6 cellular contexts compared by ENCODE assay signal in the genomic region with DNA sequence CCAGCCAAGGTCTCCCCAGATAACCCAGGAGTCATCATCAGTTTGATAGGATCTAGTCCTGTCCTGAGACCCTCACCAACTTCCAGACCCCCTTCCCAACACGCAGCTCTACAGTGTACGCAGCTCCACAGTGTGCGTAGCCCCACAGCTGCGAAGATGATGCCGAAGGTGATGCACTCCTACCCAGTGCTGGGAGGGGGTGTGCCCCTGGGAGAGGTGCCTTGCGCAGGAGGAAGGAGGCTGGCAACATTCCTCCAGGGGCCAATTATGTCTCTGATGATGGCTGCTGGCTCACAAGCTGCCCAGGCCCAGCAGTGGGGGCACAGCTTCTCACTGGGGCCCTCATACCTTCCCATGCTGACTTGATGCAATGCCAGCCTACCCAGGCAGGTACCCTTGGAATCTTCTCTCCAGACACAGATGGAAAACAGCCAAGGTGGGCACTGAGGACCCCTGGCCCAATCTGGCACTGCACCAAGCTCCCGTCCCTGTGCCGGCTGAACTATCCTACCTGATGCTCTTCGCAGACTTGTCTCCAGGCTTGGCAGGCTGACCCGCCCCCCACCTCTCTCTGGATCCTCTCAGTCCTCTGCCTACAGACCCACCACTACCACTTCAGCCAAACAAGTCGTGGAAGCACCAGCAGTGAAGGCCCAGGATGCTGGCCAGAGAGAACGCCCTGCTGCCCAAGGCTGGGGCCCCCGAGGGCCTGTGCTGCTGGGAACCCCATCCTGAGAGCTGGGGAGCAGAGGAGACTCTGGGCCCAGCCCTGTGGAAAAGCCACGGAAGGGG. TPM values are rescaled to one million over a fixed set of nuclear protein-coding genes. Genes with fewer than 3 reads are reported as not detected.
DNase-seq lines count a peak whose midpoint lies in the region; ATAC-seq, FAIRE-seq and TF ChIP-seq lines count a peak whose summit lies in the region.

No MANE protein-coding gene starts in this region.

- CTCF ChIA-PET in OCI-LY7 (lab: Charles Lee; ENCODE audit: unreplicated experiment) = no interaction called here

- no peak overlapping the region for H2AFZ ChIP-seq in OCI-LY7 (ENCODE audit: low read length)

- H3K27me3 Mint-ChIP-seq in stimulated activated memory B cell treated with anti-CD40 and anti-IgM and Interleukin-4, amounts not matched to agents 10 μg/mL and 1 μg/mL and 100 μg/mL, for 72 hours = no peaks in the 10 kb centered on the region

- peak overlapping the region; percentile 1 for H3K27ac ChIP-seq in OCI-LY7 (ENCODE audit: low read depth, low read length, poor library complexity, severe bottlenecking)

- no peaks in the 10 kb centered on the region for H3K79me2 ChIP-seq in OCI-LY7 (ENCODE audit: insufficient read depth, low read depth, low read length)

- H3K9me2 ChIP-seq in OCI-LY7 (ENCODE audit: insufficient read depth, low read length) = no peaks in the 10 kb centered on the region

- peaks cover 23% of the 10 kb centered on the region for H3K4me1 Mint-ChIP-seq in stimulated activated memory B cell treated with anti-CD40 and anti-IgM and Interleukin-4, amounts not matched to agents 10 μg/mL and 1 μg/mL and 100 μg/mL, for 72 hours

- H3K27ac Mint-ChIP-seq in stimulated activated memory B cell treated with anti-CD40 and anti-IgM and Interleukin-4, amounts not matched to agents 10 μg/mL and 1 μg/mL and 100 μg/mL, for 72 hours = peak overlapping the region; percentile 77

- no peaks in the 10 kb centered on the region for H3K36me3 ChIP-seq in OCI-LY7 (ENCODE audit: insufficient read depth, low read length)

- no peaks in the 10 kb centered on the region for H4K20me1 ChIP-seq in OCI-LY7 (ENCODE audit: insufficient read depth, low read length)

- no peak for TF ChIP-seq CTCF in OCI-LY7 (conservative IDR thresholded peaks at IDR 0.05; ENCODE audit: low read length)
- no peak for TF ChIP-seq CTCF in epithelial cell of proximal tubule (conservative IDR thresholded peaks at IDR 0.05; ENCODE audit: low read depth, low read length)

- peaks cover 5% of the 10 kb centered on the region for H3K9me3 Mint-ChIP-seq in stimulated activated memory B cell treated with anti-CD40 and anti-IgM and Interleukin-4, amounts not matched to agents 10 μg/mL and 1 μg/mL and 100 μg/mL, for 72 hours

- peak overlapping the region; percentile 83 for H3K4me3 Mint-ChIP-seq in stimulated activated memory B cell treated with anti-CD40 and anti-IgM and Interleukin-4, amounts not matched to agents 10 μg/mL and 1 μg/mL and 100 μg/mL, for 72 hours

- peaks cover 17% of the 10 kb centered on the region for H3K4me1 ChIP-seq in OCI-LY7 (ENCODE audit: insufficient read depth, low read length, poor library complexity, severe bottlenecking)

- FAIRE-seq in frontal cortex (lab: Jason Lieb, UNC) = no peak

- H3K4me3 ChIP-seq in OCI-LY7 (ENCODE audit: low read depth, low read length, poor library complexity, severe bottlenecking) = peak overlapping the region; percentile 72
- H3K4me3 ChIP-seq in epithelial cell of proximal tubule (ENCODE audit: low read depth, low read length) = peak overlapping the region; percentile 72

- DNase-seq in OCI-LY7 (ENCODE audit: low spot score) (no peak), epithelial cell of proximal tubule (ENCODE audit: low read depth) (no peak), NCI-H526 (lab: John Stamatoyannopoulos, UW) (no peak), frontal cortex (ENCODE audit: low spot score in 2 of 2) (no peak)

- H3K36me3 Mint-ChIP-seq in stimulated activated memory B cell treated with anti-CD40 and anti-IgM and Interleukin-4, amounts not matched to agents 10 μg/mL and 1 μg/mL and 100 μg/mL, for 72 hours = peaks cover 20% of the 10 kb centered on the region

- ATAC-seq in stimulated activated memory B cell treated with anti-CD40 and anti-IgM and Interleukin-4, amounts not matched to agents 10 μg/mL and 1 μg/mL and 100 μg/mL, for 72 hours = no peak
- ATAC-seq in GM21529 (IDR thresholded peaks at IDR 0.05; ENCODE audit: unreplicated experiment) = no peak

- H3K4me2 ChIP-seq in OCI-LY7 (ENCODE audit: low read length) = peak overlapping the region; percentile 79

- POLR2A ChIA-PET in OCI-LY7 (lab: Charles Lee) = interaction anchor here (1.0 kb wide), 1 partner anchor 288 kb away, joined by 3 read pairs; the partner anchor contains the start of gene PCMTD2

- no peaks in the 10 kb centered on the region for H3K9me3 ChIP-seq in OCI-LY7 (ENCODE audit: low read length)

- BruUV-seq in OCI-LY7 (replicated peaks; lab: Mats Ljungman, UMichigan) = TSS peak; percentile 45

- intact Hi-C loops in OCI-LY7 (cut with micrococcal nuclease; ENCODE audit: unreplicated experiment) = no loop called here

RNA-seq across cellular contexts. Expression of gene ZNF512B, which starts 1.4 kb away (rescaled TPM):
- total RNA-seq in OCI-LY7 (2014; rRNA removed; shearing (Covaris generic)) = 5.6 and 7.2 TPM in 2 replicates
- total RNA-seq in OCI-LY7 (2022) (13.6 and 14.3 TPM in 2 replicates), epithelial cell of proximal tubule (5.2 and 6.9 TPM in 2 replicates), frontal cortex (15.9 TPM)

RNA-seq across cellular contexts. Expression of gene SAMD10, which starts 11.1 kb away (rescaled TPM):
- 3.1 and 12.0 TPM in 2 replicates for total RNA-seq in OCI-LY7 (2014; rRNA removed; shearing (Covaris generic))
- total RNA-seq in OCI-LY7 (2022) = 11.9 and 13.3 TPM in 2 replicates
- total RNA-seq in epithelial cell of proximal tubule = 9.5 and 10.8 TPM in 2 replicates
- total RNA-seq in frontal cortex = 5.7 TPM

RNA-seq across cellular contexts. Expression of gene UCKL1, which starts 12.1 kb away (rescaled TPM):
- total RNA-seq in OCI-LY7 (2014; rRNA removed; shearing (Covaris generic)) = 19.8 and 25.6 TPM in 2 replicates
- total RNA-seq in OCI-LY7 (2022) = 42.6 and 43.0 TPM in 2 replicates
- 16.2 and 35.7 TPM in 2 replicates for total RNA-seq in epithelial cell of proximal tubule
- 14.3 TPM for total RNA-seq in frontal cortex

RNA-seq across cellular contexts. Expression of gene PRPF6, which starts 12.6 kb away (rescaled TPM):
- 45.1 and 61.5 TPM in 2 replicates for total RNA-seq in OCI-LY7 (2014; rRNA removed; shearing (Covaris generic))
- total RNA-seq in OCI-LY7 (2022) = 70.4 and 73.7 TPM in 2 replicates
- 56.6 and 62.4 TPM in 2 replicates for total RNA-seq in epithelial cell of proximal tubule
- 81.9 TPM for total RNA-seq in frontal cortex
